In the genomic region with DNA sequence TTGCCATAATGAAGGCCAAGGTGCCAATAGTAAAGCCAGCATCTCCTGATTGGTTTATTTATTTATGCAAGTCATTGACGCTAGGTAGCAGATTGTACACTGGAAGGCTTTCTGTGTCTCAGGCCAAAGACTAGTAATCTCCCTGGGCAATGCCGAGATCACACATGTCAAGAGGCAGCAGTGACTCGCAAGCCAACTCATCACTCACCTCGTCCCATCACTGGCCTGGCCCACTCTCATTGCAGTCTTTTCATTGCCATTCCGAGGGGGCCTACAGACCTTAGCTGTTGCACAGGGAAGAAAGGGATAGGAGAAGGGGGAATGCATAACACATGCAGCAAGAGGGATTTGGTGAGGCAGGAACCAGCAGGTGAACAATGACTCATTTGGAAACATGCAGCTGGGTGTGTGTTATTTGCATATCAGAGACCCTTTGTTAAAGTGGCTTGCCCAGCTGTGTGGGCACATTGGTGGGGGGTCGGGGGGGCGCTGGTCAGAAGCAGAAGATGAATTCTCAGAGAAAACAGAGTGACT, we compare ENCODE assay signal across 13 cellular contexts.
DNase-seq lines count a peak whose midpoint lies in the region; ATAC-seq and TF ChIP-seq lines count a peak whose summit lies in the region.
"Had no signal": no experiment of that assay in that cellular context is flagged by ENCODE, and none has a peak within 500 bp of the region (broad histone marks: within the 10 kb centered on the region; RNA-seq: fewer than 3 reads in every experiment).

No MANE protein-coding gene starts in this region.

- no peaks in the 10 kb centered on the region for H3K9me2 ChIP-seq in MM.1S (replicated peaks; ENCODE audit: insufficient read depth, low read length)

- no peak overlapping the region for H3K27ac Mint-ChIP-seq in CD8-positive, alpha-beta T cell
- H3K27ac Mint-ChIP-seq: mesothelial cell of epicardium had no signal

- CTCF ChIA-PET in CD8-positive, alpha-beta T cell (lab: Charles Lee): interaction anchor here (0.6 kb wide), 1 partner anchor 112 kb away, joined by 5 read pairs; no protein-coding TSS in a partner anchor

- intact Hi-C loops in CD8-positive, alpha-beta T cell (cut with DNase I, micrococcal nuclease): no loop called here

- ATAC-seq in GM18502 (IDR thresholded peaks at IDR 0.05; ENCODE audit: poor library complexity, unreplicated experiment) (peak; percentile 76), GM21526 (IDR thresholded peaks at IDR 0.05; ENCODE audit: low FRiP score, unreplicated experiment) (peak; percentile 69), HG03354 (IDR thresholded peaks at IDR 0.05; ENCODE audit: poor library complexity, severe bottlenecking, unreplicated experiment) (peak; percentile 82), HG03378 (IDR thresholded peaks at IDR 0.05; ENCODE audit: unreplicated experiment) (no peak)
- ATAC-seq in CD8-positive, alpha-beta T cell: no peak

- no peaks in the 10 kb centered on the region for H3K9me3 ChIP-seq in CD8-positive, alpha-beta T cell (ENCODE audit: low read length)
- no peaks in the 10 kb centered on the region for H3K9me3 ChIP-seq in MM.1S (replicated peaks; ENCODE audit: insufficient read depth, low read length)
- H3K9me3 ChIP-seq: uterus had no signal

- peaks cover 4% of the 10 kb centered on the region for H3K4me1 Mint-ChIP-seq in CD8-positive, alpha-beta T cell (ENCODE audit: low read depth)

- H3K4me3 ChIP-seq in CD8-positive, alpha-beta T cell (ENCODE audit: low read depth, low read length): no peak overlapping the region
- H3K4me3 ChIP-seq in MM.1S (ENCODE audit: low read length): no peak overlapping the region
- H3K4me3 ChIP-seq: PC-9, uterus had no signal

- TF ChIP-seq CTCF in CD8-positive, alpha-beta T cell (IDR thresholded peaks at IDR 0.05): no peak
- no peak for TF ChIP-seq CTCF in MM.1S (IDR thresholded peaks at IDR 0.05; ENCODE audit: low read length)

- H3K79me2 ChIP-seq in MM.1S (ENCODE audit: low read length): no peaks in the 10 kb centered on the region

- H3K36me3 Mint-ChIP-seq in CD8-positive, alpha-beta T cell: no peaks in the 10 kb centered on the region
- H3K36me3 Mint-ChIP-seq: mesothelial cell of epicardium had no signal

- no peaks in the 10 kb centered on the region for H4K20me1 ChIP-seq in MM.1S (ENCODE audit: insufficient read depth, low read length)

- no peaks in the 10 kb centered on the region for H3K9me3 Mint-ChIP-seq in CD8-positive, alpha-beta T cell
- H3K9me3 Mint-ChIP-seq: mesothelial cell of epicardium had no signal

- no peaks in the 10 kb centered on the region for H3K4me1 ChIP-seq in CD8-positive, alpha-beta T cell (ENCODE audit: insufficient read depth, low read length)
- H3K4me1 ChIP-seq in MM.1S (ENCODE audit: low read length): 0 out of 2 replicates have a peak, but pooled peaks cover 6% of the 10 kb centered on the region
- H3K4me1 ChIP-seq: uterus had no signal

- no peaks in the 10 kb centered on the region for H3F3A ChIP-seq in MM.1S (ENCODE audit: insufficient read depth, low read length)

- no peak overlapping the region for H3K9ac ChIP-seq in MM.1S (ENCODE audit: low read length)

- no peaks in the 10 kb centered on the region for H3K36me3 ChIP-seq in CD8-positive, alpha-beta T cell (ENCODE audit: insufficient read depth, low read length)
- no peaks in the 10 kb centered on the region for H3K36me3 ChIP-seq in MM.1S (replicated peaks; ENCODE audit: insufficient read depth, low read length)
- H3K36me3 ChIP-seq: uterus had no signal

- peaks cover 17% of the 10 kb centered on the region for H3K27me3 Mint-ChIP-seq in CD8-positive, alpha-beta T cell (ENCODE audit: low read depth)

- H2AFZ ChIP-seq in MM.1S (ENCODE audit: low read length): no peak overlapping the region
- H2AFZ ChIP-seq: PC-9 had no signal

- H3K27ac ChIP-seq in CD8-positive, alpha-beta T cell (ENCODE audit: low read depth, low read length): no peak overlapping the region
- no peak overlapping the region for H3K27ac ChIP-seq in MM.1S (ENCODE audit: low read length)
- H3K27ac ChIP-seq: PC-9, VCaP had no signal

- H3K27me3 ChIP-seq in CD8-positive, alpha-beta T cell (ENCODE audit: insufficient read depth, low read length): no peaks in the 10 kb centered on the region
- no peaks in the 10 kb centered on the region for H3K27me3 ChIP-seq in MM.1S (replicated peaks; ENCODE audit: insufficient read depth, low read length)
- H3K27me3 ChIP-seq: uterus had no signal

- no peak overlapping the region for H3K4me3 Mint-ChIP-seq in CD8-positive, alpha-beta T cell
- H3K4me3 Mint-ChIP-seq: mesothelial cell of epicardium had no signal

- DNase-seq in ecto neural progenitor cell (ENCODE audit: low spot score): peak; percentile 53
- no peak for DNase-seq in amygdala (lab: John Stamatoyannopoulos, UW)
- DNase-seq in CD8-positive, alpha-beta T cell: no peak
- no peak for DNase-seq in MM.1S
- DNase-seq: activated gamma-delta T cell, PC-9, uterus had no signal

- POLR2A ChIA-PET in CD8-positive, alpha-beta T cell (lab: Charles Lee): no interaction called here

- H3K4me2 ChIP-seq in MM.1S (ENCODE audit: low read depth, low read length): no peak overlapping the region
- H3K4me2 ChIP-seq: PC-9 had no signal

Comparison
In these comparisons a context has a peak if more than half of its experiments do, and no peak if none do; other contexts are left out.
1. ATAC-seq: peak in GM18502 (single experiment), GM21526 (single experiment) and HG03354 (single experiment); none in CD8-positive, alpha-beta T cell (single experiment) and HG03378 (single experiment).